In genomic region chr14:96173646-96174475, GRCh38 we compare ENCODE assay signal across 21 cellular contexts. TPM values are rescaled to one million over a fixed set of nuclear protein-coding genes. Genes with fewer than 3 reads are reported as not detected.
"Had no signal": no experiment of that assay in that cellular context is flagged by ENCODE, and none has a peak within 500 bp of the region (broad histone marks: within the 10 kb centered on the region; RNA-seq: fewer than 3 reads in every experiment).

No MANE protein-coding gene starts in this region.

- H3K27me3 Mint-ChIP-seq: activated CD4-positive, alpha-beta T cell treated with anti-CD3 and anti-CD28 coated beads, Interleukin-2, amount 10 ng/mL, durations not matched to agents 7 days and 5 days; activated naive CD4-positive, alpha-beta T cell treated with anti-CD3 and anti-CD28 coated beads, Interleukin-2, amount 10 ng/mL, durations not matched to agents 7 days and 5 days had no signal

- H3K9me3 ChIP-seq: ascending aorta, esophagus muscularis mucosa, tibial artery, uterus had no signal

- ATAC-seq: activated T-cell treated with anti-CD3 and anti-CD28 coated beads, Interleukin-2, amount 50 U/mL, for 4 hours; natural killer cell treated with Interleukin-12 subunit alpha and Interleukin-12 subunit beta and Interleukin-15 and Interleukin-18, amount 100 ng/mL, for 72 hours had no signal

- H3K4me3 ChIP-seq: ascending aorta, esophagus muscularis mucosa, lung, tibial artery, uterus had no signal

- H3K27ac Mint-ChIP-seq: activated CD4-positive, alpha-beta T cell treated with anti-CD3 and anti-CD28 coated beads, Interleukin-2, amount 10 ng/mL, durations not matched to agents 7 days and 5 days; activated naive CD4-positive, alpha-beta T cell treated with anti-CD3 and anti-CD28 coated beads, Interleukin-2, amount 10 ng/mL, durations not matched to agents 7 days and 5 days; mesothelial cell of epicardium; natural killer cell treated with Interleukin-12 subunit alpha and Interleukin-12 subunit beta and Interleukin-15 and Interleukin-18, amount 100 ng/mL, for 72 hours had no signal

- H3K4me1 Mint-ChIP-seq: activated CD4-positive, alpha-beta T cell treated with anti-CD3 and anti-CD28 coated beads, Interleukin-2, amount 10 ng/mL, durations not matched to agents 7 days and 5 days had no signal

- H3K27me3 ChIP-seq: ascending aorta, esophagus muscularis mucosa, uterus had no signal

- H3K4me1 ChIP-seq: ascending aorta had no signal

- H3K27ac ChIP-seq: ascending aorta, esophagus muscularis mucosa, tibial artery, uterus had no signal

- H3K36me3 ChIP-seq: ascending aorta, esophagus muscularis mucosa, tibial artery, uterus had no signal

- H3K9me3 Mint-ChIP-seq: activated CD4-positive, alpha-beta T cell treated with anti-CD3 and anti-CD28 coated beads, Interleukin-2, amount 10 ng/mL, durations not matched to agents 7 days and 5 days; activated naive CD4-positive, alpha-beta T cell treated with anti-CD3 and anti-CD28 coated beads, Interleukin-2, amount 10 ng/mL, durations not matched to agents 7 days and 5 days; activated T-cell treated with anti-CD3 and anti-CD28 coated beads, Interleukin-2, amount 50 U/mL, for 4 hours; mesothelial cell of epicardium; natural killer cell treated with Interleukin-12 subunit alpha and Interleukin-12 subunit beta and Interleukin-15 and Interleukin-18, amount 100 ng/mL, for 72 hours had no signal

- DNase-seq: activated CD4-positive, alpha-beta T cell treated with anti-CD3 and anti-CD28 coated beads, Interleukin-2, amount 10 ng/mL, durations not matched to agents 7 days and 5 days; activated CD4-positive, CD25-positive, alpha-beta regulatory T cell; activated CD8-positive, alpha-beta memory T cell treated with anti-CD3 and anti-CD28 coated beads, Interleukin-2, amount 50 U/mL, for 4 hours; activated naive CD4-positive, alpha-beta T cell treated with anti-CD3 and anti-CD28 coated beads, Interleukin-2, amount 10 ng/mL, durations not matched to agents 7 days and 5 days; activated T-cell treated with anti-CD3 and anti-CD28 coated beads, Interleukin-2, amount 50 U/mL, for 4 hours; cerebellar nuclear complex; effector CD4-positive, alpha-beta T cell; stimulated activated CD4-positive, alpha-beta T cell treated with anti-CD3 and anti-CD28 coated beads, Interleukin-12 subunit alpha, Interleukin-12 subunit beta, amount 100 ng/mL, for 4 hours; stimulated activated CD4-positive, alpha-beta T cell treated with anti-CD3 and anti-CD28 coated beads, Interleukin-1b, Interleukin-23, amount 100 ng/mL, for 48 hours; stimulated activated CD8-positive, alpha-beta memory T cell treated with anti-CD3 and anti-CD28 coated beads, Interleukin-4, amount 100 ng/mL, for 48 hours; stimulated activated naive CD4-positive, alpha-beta T cell treated with Interleukin-2 at 50 U/mL for 16 hours; substantia nigra; SW 1271 had no signal

- H3K4me3 Mint-ChIP-seq: activated CD4-positive, alpha-beta T cell treated with anti-CD3 and anti-CD28 coated beads, Interleukin-2, amount 10 ng/mL, durations not matched to agents 7 days and 5 days; activated naive CD4-positive, alpha-beta T cell treated with anti-CD3 and anti-CD28 coated beads, Interleukin-2, amount 10 ng/mL, durations not matched to agents 7 days and 5 days; activated T-cell treated with anti-CD3 and anti-CD28 coated beads, Interleukin-2, amount 50 U/mL, for 4 hours; mesothelial cell of epicardium; natural killer cell treated with Interleukin-12 subunit alpha and Interleukin-12 subunit beta and Interleukin-15 and Interleukin-18, amount 100 ng/mL, for 72 hours had no signal

- H3K36me3 Mint-ChIP-seq: activated naive CD4-positive, alpha-beta T cell treated with anti-CD3 and anti-CD28 coated beads, Interleukin-2, amount 10 ng/mL, durations not matched to agents 7 days and 5 days; mesothelial cell of epicardium; natural killer cell treated with Interleukin-12 subunit alpha and Interleukin-12 subunit beta and Interleukin-15 and Interleukin-18, amount 100 ng/mL, for 72 hours had no signal

RNA-seq across cellular contexts. Expression of gene BDKRB2, which starts 30.8 kb away (rescaled TPM):
- total RNA-seq: activated CD4-positive, alpha-beta T cell treated with anti-CD3 and anti-CD28 coated beads, Interleukin-2, amount 10 ng/mL, durations not matched to agents 7 days and 5 days; activated T-cell treated with anti-CD3 and anti-CD28 coated beads, Interleukin-2, amount 50 U/mL, for 4 hours; natural killer cell treated with Interleukin-12 subunit alpha and Interleukin-12 subunit beta and Interleukin-15 and Interleukin-18, amount 100 ng/mL, for 72 hours; T-helper 2 cell treated with Interferon-gamma antibody and Interleukin-4, amounts not matched to agents 100 ng/mL and 5 ng/mL, for 36 hours had no signal
